2 cellular contexts compared by ENCODE assay signal in the genomic region with DNA sequence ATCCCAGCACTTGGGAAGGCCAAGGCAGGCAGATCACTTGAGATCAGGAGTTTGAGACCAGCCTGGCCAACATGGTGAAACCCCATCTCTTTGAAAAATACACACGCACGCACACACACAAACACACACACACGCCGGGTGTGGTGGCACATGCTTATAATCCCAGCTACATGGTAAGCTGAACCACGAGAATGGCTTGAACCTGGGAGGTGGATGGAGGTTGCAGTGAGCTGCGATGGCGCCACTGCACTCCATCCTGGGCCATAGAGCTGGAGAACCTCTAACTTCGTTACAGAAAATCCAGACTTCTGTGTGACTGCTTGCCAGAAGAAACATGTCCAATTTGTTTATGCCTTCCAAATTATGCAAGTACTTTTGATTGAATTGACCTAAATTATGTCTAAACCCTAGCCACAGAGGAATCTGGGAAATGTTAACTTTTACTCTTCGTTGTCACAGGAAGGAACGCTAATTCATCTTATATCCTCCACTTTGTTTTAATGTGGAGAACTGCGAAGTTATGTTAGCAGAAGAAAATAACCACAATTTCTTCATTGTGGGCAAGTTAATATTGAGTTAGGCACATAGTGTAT.
TF ChIP-seq lines count a peak whose summit lies in the region.

No MANE protein-coding gene starts in this region.

TF ChIP-seq in HepG2, 621 proteins besides CTCF, POLR2A, EP300 and RAD21:
- TF ChIP-seq SIN3B (IDR thresholded peaks at IDR 0.05; ENCODE audit: low read length): no peak
- TF ChIP-seq TSC22D2 (CRISPR knock-in tag; IDR thresholded peaks at IDR 0.05; ENCODE audit: borderline replicate concordance): no peak
- TF ChIP-seq ZNF713 (CRISPR knock-in tag; IDR thresholded peaks at IDR 0.05): no peak
- TF ChIP-seq, protein P1, sequence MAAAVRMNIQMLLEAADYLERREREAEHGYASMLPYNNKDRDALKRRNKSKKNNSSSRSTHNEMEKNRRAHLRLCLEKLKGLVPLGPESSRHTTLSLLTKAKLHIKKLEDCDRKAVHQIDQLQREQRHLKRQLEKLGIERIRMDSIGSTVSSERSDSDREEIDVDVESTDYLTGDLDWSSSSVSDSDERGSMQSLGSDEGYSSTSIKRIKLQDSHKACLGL (CRISPR knock-in tag; IDR thresholded peaks at IDR 0.05): no peak
- no peak for TF ChIP-seq ZNF782 (CRISPR knock-in tag; IDR thresholded peaks at IDR 0.05; ENCODE audit: borderline replicate concordance)
- TF ChIP-seq, protein P2, sequence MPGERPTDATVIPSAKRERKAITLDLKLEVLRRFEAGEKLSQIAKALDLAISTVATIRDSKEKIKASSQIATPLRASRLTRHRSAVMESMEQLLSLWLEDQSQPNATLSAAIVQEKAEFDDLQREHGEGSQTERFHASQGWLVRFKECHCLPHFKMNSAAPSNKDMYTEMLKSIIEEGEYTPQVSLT (CRISPR knock-in tag; IDR thresholded peaks at IDR 0.05; ENCODE audit: borderline replicate concordance, low read depth): no peak
- TF ChIP-seq, protein P3, sequence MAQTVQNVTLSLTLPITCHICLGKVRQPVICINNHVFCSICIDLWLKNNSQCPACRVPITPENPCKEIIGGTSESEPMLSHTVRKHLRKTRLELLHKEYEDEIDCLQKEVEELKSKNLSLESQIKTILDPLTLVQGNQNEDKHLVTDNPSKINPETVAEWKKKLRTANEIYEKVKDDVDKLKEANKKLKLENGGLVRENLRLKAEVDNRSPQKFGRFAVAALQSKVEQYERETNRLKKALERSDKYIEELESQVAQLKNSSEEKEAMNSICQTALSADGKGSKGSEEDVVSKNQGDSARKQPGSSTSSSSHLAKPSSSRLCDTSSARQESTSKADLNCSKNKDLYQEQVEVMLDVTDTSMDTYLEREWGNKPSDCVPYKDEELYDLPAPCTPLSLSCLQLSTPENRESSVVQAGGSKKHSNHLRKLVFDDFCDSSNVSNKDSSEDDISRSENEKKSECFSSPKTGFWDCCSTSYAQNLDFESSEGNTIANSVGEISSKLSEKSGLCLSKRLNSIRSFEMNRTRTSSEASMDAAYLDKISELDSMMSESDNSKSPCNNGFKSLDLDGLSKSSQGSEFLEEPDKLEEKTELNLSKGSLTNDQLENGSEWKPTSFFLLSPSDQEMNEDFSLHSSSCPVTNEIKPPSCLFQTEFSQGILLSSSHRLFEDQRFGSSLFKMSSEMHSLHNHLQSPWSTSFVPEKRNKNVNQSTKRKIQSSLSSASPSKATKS (CRISPR knock-in tag; IDR thresholded peaks at IDR 0.05): no peak
- TF ChIP-seq HNF4A (CRISPR knock-in tag; IDR thresholded peaks at IDR 0.05): no peak
- TF ChIP-seq KDM5B (CRISPR knock-in tag; IDR thresholded peaks at IDR 0.05; ENCODE audit: borderline replicate concordance): no peak
- TF ChIP-seq, protein P4, sequence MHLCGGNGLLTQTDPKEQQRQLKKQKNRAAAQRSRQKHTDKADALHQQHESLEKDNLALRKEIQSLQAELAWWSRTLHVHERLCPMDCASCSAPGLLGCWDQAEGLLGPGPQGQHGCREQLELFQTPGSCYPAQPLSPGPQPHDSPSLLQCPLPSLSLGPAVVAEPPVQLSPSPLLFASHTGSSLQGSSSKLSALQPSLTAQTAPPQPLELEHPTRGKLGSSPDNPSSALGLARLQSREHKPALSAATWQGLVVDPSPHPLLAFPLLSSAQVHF (CRISPR knock-in tag; IDR thresholded peaks at IDR 0.05): no peak
- no peak for TF ChIP-seq ELF3 (CRISPR knock-in tag; IDR thresholded peaks at IDR 0.05)
- TF ChIP-seq, protein P5, sequence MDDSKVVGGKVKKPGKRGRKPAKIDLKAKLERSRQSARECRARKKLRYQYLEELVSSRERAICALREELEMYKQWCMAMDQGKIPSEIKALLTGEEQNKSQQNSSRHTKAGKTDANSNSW (CRISPR knock-in tag; IDR thresholded peaks at IDR 0.05; ENCODE audit: borderline replicate concordance): no peak
- no peak for TF ChIP-seq ZC3H4 (CRISPR knock-in tag; IDR thresholded peaks at IDR 0.05; ENCODE audit: borderline replicate concordance)
TF ChIP-seq in HepG2: peak in this region for 0.

TF ChIP-seq in GM12878, 131 proteins besides CTCF, POLR2A, EP300 and RAD21:
- TF ChIP-seq, protein P6, sequence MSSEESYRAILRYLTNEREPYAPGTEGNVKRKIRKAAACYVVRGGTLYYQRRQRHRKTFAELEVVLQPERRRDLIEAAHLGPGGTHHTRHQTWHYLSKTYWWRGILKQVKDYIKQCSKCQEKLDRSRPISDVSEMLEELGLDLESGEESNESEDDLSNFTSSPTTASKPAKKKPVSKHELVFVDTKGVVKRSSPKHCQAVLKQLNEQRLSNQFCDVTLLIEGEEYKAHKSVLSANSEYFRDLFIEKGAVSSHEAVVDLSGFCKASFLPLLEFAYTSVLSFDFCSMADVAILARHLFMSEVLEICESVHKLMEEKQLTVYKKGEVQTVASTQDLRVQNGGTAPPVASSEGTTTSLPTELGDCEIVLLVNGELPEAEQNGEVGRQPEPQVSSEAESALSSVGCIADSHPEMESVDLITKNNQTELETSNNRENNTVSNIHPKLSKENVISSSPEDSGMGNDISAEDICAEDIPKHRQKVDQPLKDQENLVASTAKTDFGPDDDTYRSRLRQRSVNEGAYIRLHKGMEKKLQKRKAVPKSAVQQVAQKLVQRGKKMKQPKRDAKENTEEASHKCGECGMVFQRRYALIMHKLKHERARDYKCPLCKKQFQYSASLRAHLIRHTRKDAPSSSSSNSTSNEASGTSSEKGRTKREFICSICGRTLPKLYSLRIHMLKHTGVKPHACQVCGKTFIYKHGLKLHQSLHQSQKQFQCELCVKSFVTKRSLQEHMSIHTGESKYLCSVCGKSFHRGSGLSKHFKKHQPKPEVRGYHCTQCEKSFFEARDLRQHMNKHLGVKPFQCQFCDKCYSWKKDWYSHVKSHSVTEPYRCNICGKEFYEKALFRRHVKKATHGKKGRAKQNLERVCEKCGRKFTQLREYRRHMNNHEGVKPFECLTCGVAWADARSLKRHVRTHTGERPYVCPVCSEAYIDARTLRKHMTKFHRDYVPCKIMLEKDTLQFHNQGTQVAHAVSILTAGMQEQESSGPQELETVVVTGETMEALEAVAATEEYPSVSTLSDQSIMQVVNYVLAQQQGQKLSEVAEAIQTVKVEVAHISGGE (CRISPR knock-in tag; IDR thresholded peaks at IDR 0.05): no peak
- TF ChIP-seq FOXM1 (IDR thresholded peaks at IDR 0.05; ENCODE audit: low read depth, low read length) (no peak), ZZZ3 (IDR thresholded peaks at IDR 0.05; ENCODE audit: control insufficient read depth, insufficient read length, low read depth) (no peak), NBN (IDR thresholded peaks at IDR 0.05) (no peak), POU2F2 (IDR thresholded peaks at IDR 0.05; ENCODE audit: borderline replicate concordance, low read depth, low read length) (no peak), RAD51 (IDR thresholded peaks at IDR 0.05) (no peak), STAT1 (conservative IDR thresholded peaks at IDR 0.05) (no peak), BCL11A (IDR thresholded peaks at IDR 0.05; ENCODE audit: low read depth, low read length) (no peak), RUNX3 (IDR thresholded peaks at IDR 0.05; ENCODE audit: low read length) (no peak)
